1 cellular context compared by ENCODE assay signal in genomic region chr19:55068803-55069136, GRCh38.
TF ChIP-seq lines count a peak whose summit lies in the region.

No MANE protein-coding gene starts in this region.

TF ChIP-seq in GM23338, 12 proteins besides CTCF, POLR2A, EP300 and RAD21 (continued from another document):
- TF ChIP-seq ETS1 (IDR thresholded peaks at IDR 0.05) (no peak), CREB1 (CRISPR knock-in tag; IDR thresholded peaks at IDR 0.05; ENCODE audit: low read depth) (no peak), STAT1 (IDR thresholded peaks at IDR 0.05; ENCODE audit: unreplicated experiment) (no peak), EZH2phosphoT487 (IDR thresholded peaks at IDR 0.05; ENCODE audit: unreplicated experiment) (no peak), REST (IDR thresholded peaks at IDR 0.05; ENCODE audit: unreplicated experiment) (no peak), EZH2 (IDR thresholded peaks at IDR 0.05; ENCODE audit: low read depth, unreplicated experiment) (no peak), NANOG (IDR thresholded peaks at IDR 0.05; ENCODE audit: borderline replicate concordance) (no peak)
